ENCODE assay signal across 9 cellular contexts in the genomic region with DNA sequence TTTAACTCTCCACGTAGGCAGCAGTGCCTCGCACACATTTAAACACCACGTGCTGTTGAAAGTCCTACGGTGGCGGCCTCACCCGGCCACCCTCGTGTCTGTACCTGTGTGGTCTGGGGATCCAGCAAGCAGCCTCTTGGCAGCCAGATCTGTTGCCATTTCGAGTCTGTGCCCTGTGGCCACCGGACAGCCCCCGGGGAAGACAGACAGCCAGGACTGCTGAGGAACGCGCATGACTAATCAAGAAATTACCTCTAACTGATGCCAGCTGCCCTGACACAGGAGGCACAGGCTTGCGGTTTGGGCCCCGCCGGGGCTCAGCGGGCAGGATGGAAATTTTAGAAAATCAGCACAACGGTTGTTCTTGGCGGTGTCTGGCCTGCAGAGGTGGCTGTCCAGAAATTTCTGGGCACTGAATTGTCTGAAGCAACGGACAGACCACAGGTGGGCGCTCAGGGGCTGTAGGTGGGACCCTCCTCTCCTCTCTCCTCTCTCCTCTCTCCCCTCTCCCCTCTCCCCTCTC. TPM values are rescaled to one million over a fixed set of nuclear protein-coding genes. Genes with fewer than 3 reads are reported as not detected.
DNase-seq lines count a peak whose midpoint lies in the region; FAIRE-seq and TF ChIP-seq lines count a peak whose summit lies in the region.
"Had no signal": no experiment of that assay in that cellular context is flagged by ENCODE, and none has a peak within 500 bp of the region (broad histone marks: within the 10 kb centered on the region; RNA-seq: fewer than 3 reads in every experiment).

No MANE protein-coding gene starts in this region.

- H3K4me3 ChIP-seq in HEK293 (ENCODE audit: low read depth, low read length), result no peak overlapping the region
- H3K4me3 ChIP-seq: ascending aorta had no signal

- TF ChIP-seq CTCF in HEK293 (tag by site-specific recombination; IDR thresholded peaks at IDR 0.05), result no peak

- TF ChIP-seq POLR2A in GM12892 (IDR thresholded peaks at IDR 0.05; ENCODE audit: low read depth, low read length), result no peak

- POLR2A ChIA-PET in HEK293 (lab: Yijun Ruan, JAX), result no interaction called here

- H3K36me3 ChIP-seq in HEK293 (ENCODE audit: control insufficient read depth in 2 of 2, insufficient read depth in 1 of 2, low read length in 2 of 2), result no peaks in the 10 kb centered on the region
- H3K36me3 ChIP-seq: ascending aorta had no signal

- no peak overlapping the region for H3K27ac ChIP-seq in HEK293 (ENCODE audit: extremely low read depth, low read depth, low read length)
- H3K27ac ChIP-seq: ascending aorta had no signal

- no peak for FAIRE-seq in GM12892 (lab: Jason Lieb, UNC)

- H3K4me1 ChIP-seq in HEK293 (ENCODE audit: control insufficient read depth, insufficient read depth, low read length), result no peaks in the 10 kb centered on the region
- H3K4me1 ChIP-seq: ascending aorta had no signal

- peak; percentile 52 for DNase-seq in GM12892 (ENCODE audit: insufficient read length)
- DNase-seq in NCI-H526 (lab: John Stamatoyannopoulos, UW), result peak; percentile 89 to 95
- peak; percentile 86 for DNase-seq in activated CD8-positive, alpha-beta memory T cell treated with anti-CD3 and anti-CD28 coated beads for 24 hours
- peak; percentile 78 for DNase-seq in fibroblast of gingiva (ENCODE audit: low read depth)
- peak; percentile 65 to 67 for DNase-seq in stimulated activated CD8-positive, alpha-beta memory T cell treated with anti-CD3 and anti-CD28 coated beads, Interleukin-15, amount 100 ng/mL, for 4 hours (ENCODE audit: low read depth in 2 of 2)
- no peak for DNase-seq in COLO829 (ENCODE audit: low spot score)
- no peak for DNase-seq in NCI-H510A treated with DMSO at 0.1 percent for 48 hours (lab: John Stamatoyannopoulos, UW)

- no peaks in the 10 kb centered on the region for H3K9me3 ChIP-seq in HEK293 (ENCODE audit: control insufficient read depth, insufficient read depth, low read depth, low read length)
- H3K9me3 ChIP-seq: ascending aorta had no signal

- CTCF ChIA-PET in HEK293 (lab: Yijun Ruan, JAX), result no interaction called here

TF ChIP-seq in HEK293, 187 proteins besides CTCF, POLR2A, EP300 and RAD21:
- TF ChIP-seq ZIC2 (tag by site-specific recombination; IDR thresholded peaks at IDR 0.05) (peak; percentile 90), BCL11A (tag by site-specific recombination; IDR thresholded peaks at IDR 0.05; ENCODE audit: low read depth) (no peak), SETDB1 (IDR thresholded peaks at IDR 0.05; ENCODE audit: insufficient read length, low read length) (no peak), ZNF571 (tag by site-specific recombination; IDR thresholded peaks at IDR 0.05) (no peak), ZNF692 (tag by site-specific recombination; IDR thresholded peaks at IDR 0.05) (no peak), PATZ1 (tag by site-specific recombination; IDR thresholded peaks at IDR 0.05) (0 out of 2 replicates have a peak, but pooled peaks have one; percentile 16), HOXC10 (CRISPR knock-in tag; IDR thresholded peaks at IDR 0.05) (no peak), ZBTB20 (tag by site-specific recombination; IDR thresholded peaks at IDR 0.05) (peak; percentile 46; the same call in 1 of the 2 replicates), GLIS2 (tag by site-specific recombination; IDR thresholded peaks at IDR 0.05) (0 out of 2 replicates have a peak, but pooled peaks have one; percentile 12), GLIS1 (tag by site-specific recombination; IDR thresholded peaks at IDR 0.05) (peak; percentile 67)

RNA-seq across cellular contexts. Expression of gene ASMTL, which starts 15.6 kb away (rescaled TPM):
- polyA plus RNA-seq in GM12892 (2012; ENCODE audit: missing spikeins), result 23.3 TPM

Comparison
In these comparisons a context has a peak if more than half of its experiments do, and no peak if none do; other contexts are left out.
1. DNase-seq: peak in GM12892 (single experiment), NCI-H526 (2 of 2), activated CD8-positive, alpha-beta memory T cell treated with anti-CD3 and anti-CD28 coated beads for 24 hours (single experiment), fibroblast of gingiva (single experiment) and stimulated activated CD8-positive, alpha-beta memory T cell treated with anti-CD3 and anti-CD28 coated beads, Interleukin-15, amount 100 ng/mL, for 4 hours (2 of 2); none in COLO829 (single experiment) and NCI-H510A treated with DMSO at 0.1 percent for 48 hours (single experiment).